25 cellular contexts compared by ENCODE assay signal in the genomic region with DNA sequence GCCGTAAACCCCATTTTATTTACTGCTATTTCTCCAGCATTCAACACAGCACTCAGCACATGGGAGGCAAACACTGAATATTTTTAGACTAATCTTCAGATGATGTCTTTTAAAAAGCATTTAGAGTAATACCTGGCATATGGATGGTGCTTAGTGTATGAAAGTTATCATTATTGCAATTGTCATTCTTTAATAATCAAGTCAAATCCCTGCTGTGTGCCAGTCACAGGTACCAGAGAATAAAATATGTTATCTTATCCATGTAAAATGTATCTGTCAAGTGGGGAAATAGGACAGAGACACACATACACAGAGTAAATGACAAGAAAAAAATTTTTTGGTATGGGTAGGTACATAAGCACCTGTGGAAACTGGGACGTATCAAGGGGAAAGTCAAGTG. TPM values are rescaled to one million over a fixed set of nuclear protein-coding genes. Genes with fewer than 3 reads are reported as not detected.
"Had no signal": no experiment of that assay in that cellular context is flagged by ENCODE, and none has a peak within 500 bp of the region (broad histone marks: within the 10 kb centered on the region; RNA-seq: fewer than 3 reads in every experiment).

No MANE protein-coding gene starts in this region.

- H3K4me3 Mint-ChIP-seq: activated B cell treated with CpG ODN at 0.5 μM for 24 hours; dendritic cell treated with granulocyte-macrophage colony-stimulating factor and Interleukin-4, amounts not matched to agents 40 ng/mL and 50 ng/mL, for 4 days; naive B cell; stimulated activated memory B cell treated with anti-CD40 and anti-IgM and Interleukin-4, amounts not matched to agents 10 μg/mL and 1 μg/mL and 100 μg/mL, for 72 hours; type B pancreatic cell had no signal

- H3K4me1 Mint-ChIP-seq: naive B cell had no signal

- H3K27ac ChIP-seq: cardiac muscle cell, esophagus muscularis mucosa, gastroesophageal sphincter, sigmoid colon, testis had no signal

- H3K36me3 Mint-ChIP-seq: naive B cell; stimulated activated memory B cell treated with anti-CD40 and anti-IgM and Interleukin-4, amounts not matched to agents 10 μg/mL and 1 μg/mL and 100 μg/mL, for 72 hours; type B pancreatic cell had no signal

- H3K9me3 Mint-ChIP-seq: activated B cell treated with CpG ODN at 0.5 μM for 24 hours; activated T-helper 2 cell treated with anti-CD3 and anti-CD28 coated beads, Interferon-gamma antibody, Interleukin-2, Interleukin-4, amounts not matched to agents 10 μg/mL and 5 μg/mL and 100 μg/mL, durations not matched to agents 14 hours and 24 hours and 36 hours; dendritic cell treated with granulocyte-macrophage colony-stimulating factor and Interleukin-4, amounts not matched to agents 40 ng/mL and 50 ng/mL, for 4 days; naive B cell; stimulated activated memory B cell treated with anti-CD40 and anti-IgM and Interleukin-4, amounts not matched to agents 10 μg/mL and 1 μg/mL and 100 μg/mL, for 72 hours; type B pancreatic cell had no signal

- H3K4me3 ChIP-seq: cardiac muscle cell, esophagus muscularis mucosa, gastroesophageal sphincter, heart right ventricle, mucosa of descending colon, sigmoid colon, testis had no signal

- DNase-seq: activated B cell treated with CpG ODN at 0.5 μM for 24 hours; activated CD4-positive, alpha-beta T cell treated with anti-CD3 and anti-CD28 coated beads, Interleukin-2, amount 50 U/mL, for 1 hour; activated naive CD4-positive, alpha-beta T cell treated with anti-CD3 and anti-CD28 coated beads, Interleukin-2, amount 50 U/mL, for 16 hours; activated T-cell treated with anti-CD3 and anti-CD28 coated beads, Interleukin-2, amount 50 U/mL, for 1 hour; amygdala; effector memory CD4-positive, alpha-beta T cell; heart right ventricle; mesenchymal stem cell; mucosa of descending colon; naive B cell; posterior cingulate gyrus; sigmoid colon; stimulated activated CD4-positive, alpha-beta T cell treated with anti-CD3 and anti-CD28 coated beads, Interleukin-4, amount 100 ng/mL, for 4 hours; testis had no signal

- H3K4me1 ChIP-seq: gastroesophageal sphincter, sigmoid colon, testis had no signal

- H3K9me3 ChIP-seq: esophagus muscularis mucosa, gastroesophageal sphincter, heart right ventricle, mucosa of descending colon, sigmoid colon, testis had no signal

- H3K27ac Mint-ChIP-seq: activated B cell treated with CpG ODN at 0.5 μM for 24 hours; dendritic cell treated with granulocyte-macrophage colony-stimulating factor and Interleukin-4, amounts not matched to agents 40 ng/mL and 50 ng/mL, for 4 days; stimulated activated memory B cell treated with anti-CD40 and anti-IgM and Interleukin-4, amounts not matched to agents 10 μg/mL and 1 μg/mL and 100 μg/mL, for 72 hours; type B pancreatic cell had no signal

- H3K36me3 ChIP-seq: cardiac muscle cell, esophagus muscularis mucosa, gastroesophageal sphincter, heart right ventricle, sigmoid colon had no signal

- H3K27me3 ChIP-seq: esophagus muscularis mucosa, gastroesophageal sphincter, sigmoid colon, testis had no signal

- ATAC-seq: gastroesophageal sphincter; stimulated activated memory B cell treated with anti-CD40 and anti-IgM and Interleukin-4, amounts not matched to agents 10 μg/mL and 1 μg/mL and 100 μg/mL, for 72 hours had no signal

- H3K27me3 Mint-ChIP-seq: dendritic cell treated with granulocyte-macrophage colony-stimulating factor and Interleukin-4, amounts not matched to agents 40 ng/mL and 50 ng/mL, for 4 days; stimulated activated memory B cell treated with anti-CD40 and anti-IgM and Interleukin-4, amounts not matched to agents 10 μg/mL and 1 μg/mL and 100 μg/mL, for 72 hours had no signal

RNA-seq across cellular contexts. Expression of gene ANKRD22, which starts 18.5 kb away (rescaled TPM):
- total RNA-seq: activated B cell treated with CpG ODN at 0.5 μM for 24 hours; activated T-helper 2 cell treated with anti-CD3 and anti-CD28 coated beads, Interferon-gamma antibody, Interleukin-2, Interleukin-4, amounts not matched to agents 10 μg/mL and 5 μg/mL and 100 μg/mL, durations not matched to agents 14 hours and 24 hours and 36 hours; cardiac muscle cell; chondrocyte; endothelial cell of umbilical vein; esophagus muscularis mucosa; sigmoid colon; T-helper 2 cell treated with Interferon-gamma antibody and Interleukin-4, amounts not matched to agents 100 ng/mL and 5 ng/mL, for 36 hours had no signal
- polyA plus RNA-seq: cardiac muscle cell, endothelial cell of umbilical vein had no signal

RNA-seq across cellular contexts. Expression of gene LIPM, which starts 30.6 kb away (rescaled TPM):
- total RNA-seq: activated B cell treated with CpG ODN at 0.5 μM for 24 hours; activated T-helper 2 cell treated with anti-CD3 and anti-CD28 coated beads, Interferon-gamma antibody, Interleukin-2, Interleukin-4, amounts not matched to agents 10 μg/mL and 5 μg/mL and 100 μg/mL, durations not matched to agents 14 hours and 24 hours and 36 hours; cardiac muscle cell; chondrocyte; endothelial cell of umbilical vein; esophagus muscularis mucosa; gastroesophageal sphincter; heart right ventricle; mucosa of descending colon; renal cortical epithelial cell; sigmoid colon; T-helper 2 cell treated with Interferon-gamma antibody and Interleukin-4, amounts not matched to agents 100 ng/mL and 5 ng/mL, for 36 hours; testis had no signal
- polyA plus RNA-seq: cardiac muscle cell, endothelial cell of umbilical vein, heart right ventricle, sigmoid colon had no signal
